ENCODE assay signal across 16 cellular contexts in genomic region chr14:61491876-61492440, GRCh38.
DNase-seq lines count a peak whose midpoint lies in the region; ATAC-seq and TF ChIP-seq lines count a peak whose summit lies in the region.
"Had no signal": no experiment of that assay in that cellular context is flagged by ENCODE, and none has a peak within 500 bp of the region (broad histone marks: within the 10 kb centered on the region; RNA-seq: fewer than 3 reads in every experiment).

No MANE protein-coding gene starts in this region.

- DNase-seq in DND-41 (no peak), right cardiac atrium (no peak), spleen (no peak), DMS 273 treated with DMSO at 0.1 percent for 48 hours (lab: John Stamatoyannopoulos, UW) (no peak)
- no peak for DNase-seq in effector CD4-positive, alpha-beta T cell
- DNase-seq in activated CD4-positive, alpha-beta T cell treated with anti-CD3 and anti-CD28 coated beads, Interleukin-2, amount 50 U/mL, for 48 hours = no peak
- DNase-seq: EL; NCI-H187; NCI-H510A; stimulated activated CD4-positive, alpha-beta T cell treated with anti-CD3 and anti-CD28 coated beads, Interleukin-12 subunit alpha, Interleukin-12 subunit beta, amount 100 ng/mL, for 4 hours; stimulated activated naive CD8-positive, alpha-beta T cell treated with anti-CD3 and anti-CD28 coated beads, Interleukin-15, Interleukin-2, amounts not matched to agents 100 U/mL and 50 U/mL, for 24 hours had no signal

- TF ChIP-seq CTCF in DND-41 (IDR thresholded peaks at IDR 0.05; ENCODE audit: borderline replicate concordance, extremely low read depth, low read length, poor library complexity, severe bottlenecking) (no peak), SU-DHL-6 (IDR thresholded peaks at IDR 0.05; ENCODE audit: insufficient read depth, low read length, poor library complexity, severe bottlenecking) (no peak), spleen (IDR thresholded peaks at IDR 0.05 in 8 of 11, conservative IDR thresholded peaks at IDR 0.05 in 3 of 11) (no peak)

- H3K4me3 ChIP-seq in DND-41 (ENCODE audit: low read depth in 1 of 2, low read length in 2 of 2) (no peak overlapping the region), SU-DHL-6 (ENCODE audit: insufficient read depth, low read length, poor library complexity, severe bottlenecking) (no peak overlapping the region), right cardiac atrium (ENCODE audit: low read length) (no peak overlapping the region), spleen (peak overlapping the region in 1 of 8 donors; percentile 47)
- H3K4me3 ChIP-seq: pancreas had no signal

- H2AFZ ChIP-seq in DND-41 (ENCODE audit: low read depth, low read length) = no peak overlapping the region
- peak overlapping the region; percentile 2 for H2AFZ ChIP-seq in SU-DHL-6 (ENCODE audit: low read depth, low read length, severe bottlenecking)

- 77% methylated on average over 5 of the region's 5 CpGs for WGBS in right cardiac atrium
- WGBS in spleen, 5 donors = 51 to 75% (median 65%) methylated on average over 5 of the region's 5 CpGs

- H3K79me2 ChIP-seq in DND-41 (ENCODE audit: insufficient read depth, low read length) = peaks cover 10% of the 10 kb centered on the region; the same call in 1 of the 2 replicates
- no peaks in the 10 kb centered on the region for H3K79me2 ChIP-seq in SU-DHL-6 (ENCODE audit: insufficient read depth, low read length)

- no peaks in the 10 kb centered on the region for H3K9me2 ChIP-seq in SU-DHL-6 (replicated peaks; ENCODE audit: insufficient read depth, low read length)

- TF ChIP-seq POLR2A in spleen (IDR thresholded peaks at IDR 0.05) = no peak

- H3K27me3 ChIP-seq in DND-41 (ENCODE audit: insufficient read depth, low read length, poor library complexity) (no peaks in the 10 kb centered on the region), SU-DHL-6 (ENCODE audit: low read length) (no peaks in the 10 kb centered on the region), right cardiac atrium (ENCODE audit: control insufficient read depth, insufficient read depth) (no peaks in the 10 kb centered on the region), spleen (replicated peaks in 1 of 7) (no peaks in the 10 kb centered on the region)
- H3K27me3 ChIP-seq: pancreas had no signal

- H3K4me2 ChIP-seq in DND-41 (ENCODE audit: insufficient read depth, low read length) (no peak overlapping the region), SU-DHL-6 (ENCODE audit: low read depth, low read length, poor library complexity, severe bottlenecking) (no peak overlapping the region)

- H3K27ac ChIP-seq in DND-41 (ENCODE audit: low read length) (peak overlapping the region; percentile 19), SU-DHL-6 (ENCODE audit: low read depth, low read length) (no peak overlapping the region), right cardiac atrium (ENCODE audit: low read length) (no peak overlapping the region), spleen (peak overlapping the region in 7 of 8 donors; percentile 56 to 89 (median 81))

- H3K36me3 ChIP-seq in DND-41 (ENCODE audit: insufficient read depth, low read length) (peaks cover 94% of the 10 kb centered on the region), SU-DHL-6 (ENCODE audit: low read length) (no peaks in the 10 kb centered on the region), spleen (peaks cover 0 to 64% (median 6%) of the 10 kb centered on the region in 6 donors)
- H3K36me3 ChIP-seq: pancreas had no signal

- H3F3A ChIP-seq in SU-DHL-6 (ENCODE audit: insufficient read depth) = no peaks in the 10 kb centered on the region

- H4K20me1 ChIP-seq in DND-41 (ENCODE audit: insufficient read depth, low read length) (no peaks in the 10 kb centered on the region), SU-DHL-6 (ENCODE audit: low read depth, low read length) (no peaks in the 10 kb centered on the region)

- H3K4me1 ChIP-seq in DND-41 (ENCODE audit: insufficient read depth, low read length) (no peaks in the 10 kb centered on the region), right cardiac atrium (ENCODE audit: control insufficient read depth, insufficient read depth, low read length) (peaks cover 20% of the 10 kb centered on the region), spleen (peaks cover 11 to 90% (median 46%) of the 10 kb centered on the region in 6 donors)

- no peaks in the 10 kb centered on the region for H3K9me3 ChIP-seq in DND-41 (ENCODE audit: insufficient read depth, low read length, severe bottlenecking)
- no peaks in the 10 kb centered on the region for H3K9me3 ChIP-seq in SU-DHL-6 (ENCODE audit: insufficient read depth, low read length)
- no peaks in the 10 kb centered on the region for H3K9me3 ChIP-seq in right cardiac atrium (ENCODE audit: control insufficient read depth, low read length)
- no peaks in the 10 kb centered on the region for H3K9me3 ChIP-seq in spleen
- H3K9me3 ChIP-seq: pancreas had no signal

- ATAC-seq in DND-41 (ENCODE audit: insufficient read depth, low read depth) (no peak), right cardiac atrium (peak; percentile 20 to 40), GM18858 (IDR thresholded peaks at IDR 0.05; ENCODE audit: unreplicated experiment) (no peak)
- ATAC-seq: esophagus mucosa; Panc1; stimulated activated naive CD8-positive, alpha-beta T cell treated with anti-CD3 and anti-CD28 coated beads, Interleukin-15, Interleukin-2, amounts not matched to agents 100 U/mL and 50 U/mL, for 24 hours had no signal

- no peak overlapping the region for H3K9ac ChIP-seq in DND-41 (ENCODE audit: low read depth, low read length)
- no peak overlapping the region for H3K9ac ChIP-seq in SU-DHL-6 (ENCODE audit: low read length)

- intact Hi-C loops in right cardiac atrium (cut with DNase I) (no loop called here), spleen (cut with DNase I; ENCODE audit: low total_unique reads) (no loop called here)

Comparison
In these comparisons a context has a peak if more than half of its experiments do, and no peak if none do; other contexts are left out.
1. ATAC-seq: peak in right cardiac atrium (2 of 2); none in DND-41 (single experiment) and GM18858 (single experiment).
2. H3K27ac ChIP-seq: peak in DND-41 (single experiment) and spleen (7 of 8); none in SU-DHL-6 (single experiment) and right cardiac atrium (single experiment).